ENCODE assay signal across 8 cellular contexts in genomic region chr9:33374634-33375237, GRCh38. TPM values are rescaled to one million over a fixed set of nuclear protein-coding genes. Genes with fewer than 3 reads are reported as not detected.
A peak's percentile ranks its signal among the peaks of the same experiment; 100 is the strongest.
DNase-seq lines count a peak whose midpoint lies in the region; ATAC-seq and TF ChIP-seq lines count a peak whose summit lies in the region.

No MANE protein-coding gene starts in this region.

- H3F3A ChIP-seq in MM.1S (ENCODE audit: insufficient read depth, low read length), result no peaks in the 10 kb centered on the region

- no peaks in the 10 kb centered on the region for H3K9me3 ChIP-seq in MM.1S (replicated peaks; ENCODE audit: insufficient read depth, low read length)
- no peaks in the 10 kb centered on the region for H3K9me3 ChIP-seq in adrenal gland (replicated peaks in 1 of 3)
- H3K9me3 ChIP-seq in vagina, result no peaks in the 10 kb centered on the region

- TF ChIP-seq POLR2A in adrenal gland (IDR thresholded peaks at IDR 0.05), result no peak
- no peak for TF ChIP-seq POLR2A in vagina (IDR thresholded peaks at IDR 0.05)

- ATAC-seq in GM21381 (IDR thresholded peaks at IDR 0.05; ENCODE audit: unreplicated experiment) (peak; percentile 57), left cardiac atrium (peak; percentile 72 to 87)

- peak in 12 of 14 donors; percentile 10 to 59 (median 33) for DNase-seq in C1 segment of cervical spinal cord (lab: John Stamatoyannopoulos, UW)
- DNase-seq in MM.1S, result peak; percentile 49
- DNase-seq in T follicular helper cell (ENCODE audit: low read depth), result peak; percentile 55
- DNase-seq in adrenal gland, result peak; percentile 77 to 92 (median 85)
- peak; percentile 81 for DNase-seq in left cardiac atrium
- DNase-seq in pulmonary artery endothelial cell (ENCODE audit: low read depth, low spot score), result peak; percentile 60
- no peak for DNase-seq in vagina (ENCODE audit: extremely low spot score in 2 of 2)

- peak; percentile 82 for TF ChIP-seq CTCF in MM.1S (IDR thresholded peaks at IDR 0.05; ENCODE audit: low read length)
- TF ChIP-seq CTCF in adrenal gland (IDR thresholded peaks at IDR 0.05), result peak; percentile 83 to 92 (median 88)
- TF ChIP-seq CTCF in vagina (IDR thresholded peaks at IDR 0.05), result peak; percentile 64 to 83 (median 76)

- intact Hi-C loops in adrenal gland (cut with DNase I), result loop anchor here (5.0 to 10.0 kb wide), 3 partner anchors 43 to 90 kb away; no protein-coding TSS in a partner anchor
- intact Hi-C loops in left cardiac atrium (cut with DNase I), result loop anchor here (1.0 to 10.0 kb wide), 3 partner anchors 41 to 70 kb away; partner anchors contain the start of gene AQP3 (in 1 of the 2)
- intact Hi-C loops in vagina (cut with DNase I), result loop anchor here (5.0 kb wide), 2 partner anchors 43 to 93 kb away; no protein-coding TSS in a partner anchor

- H3K9ac ChIP-seq in MM.1S (ENCODE audit: low read length), result no peak overlapping the region

- H3K27ac ChIP-seq in MM.1S (ENCODE audit: low read length) (no peak overlapping the region), adrenal gland (peak overlapping the region in 1 of 5 donors; percentile 24), vagina (peak overlapping the region; percentile 49)

- no peaks in the 10 kb centered on the region for H4K20me1 ChIP-seq in MM.1S (ENCODE audit: insufficient read depth, low read length)

- H3K79me2 ChIP-seq in MM.1S (ENCODE audit: low read length), result no peaks in the 10 kb centered on the region

- no peaks in the 10 kb centered on the region for H3K4me1 ChIP-seq in MM.1S (ENCODE audit: low read length)
- H3K4me1 ChIP-seq in adrenal gland (replicated peaks in 1 of 2), result peaks cover 8 to 11% of the 10 kb centered on the region in 2 donors
- H3K4me1 ChIP-seq in vagina, result peaks cover 19% of the 10 kb centered on the region

- no peaks in the 10 kb centered on the region for H3K9me2 ChIP-seq in MM.1S (replicated peaks; ENCODE audit: insufficient read depth, low read length)

- 50 to 61% (median 51%) methylated on average over 6 of the region's 6 CpGs for WGBS in adrenal gland, 4 donors

- H3K4me2 ChIP-seq in MM.1S (ENCODE audit: low read depth, low read length), result no peak overlapping the region

- H3K36me3 ChIP-seq in MM.1S (replicated peaks; ENCODE audit: insufficient read depth, low read length) (no peaks in the 10 kb centered on the region), adrenal gland (replicated peaks in 1 of 2) (peaks cover 0 to 19% of the 10 kb centered on the region in 2 donors), vagina (peaks cover 0 to 18% of the 10 kb centered on the region in 2 donors)

- H3K27me3 ChIP-seq in MM.1S (replicated peaks; ENCODE audit: insufficient read depth, low read length), result no peaks in the 10 kb centered on the region
- no peaks in the 10 kb centered on the region for H3K27me3 ChIP-seq in adrenal gland
- H3K27me3 ChIP-seq in vagina, result no peaks in the 10 kb centered on the region

- no peak overlapping the region for H3K4me3 ChIP-seq in MM.1S (ENCODE audit: low read length)
- H3K4me3 ChIP-seq in adrenal gland, result peak overlapping the region in 1 of 4 donors; percentile 38
- H3K4me3 ChIP-seq in vagina, result no peak overlapping the region

- H2AFZ ChIP-seq in MM.1S (ENCODE audit: low read length), result no peak overlapping the region

RNA-seq across cellular contexts. Expression of gene AQP7, which starts 27.6 kb away (rescaled TPM):
- total RNA-seq in adrenal gland, result 1 to 10 TPM in 5 of 8 donors, under 1 TPM in 1, not detected in 2; 0.99 to 4.5 (median 2.4) TPM
- polyA plus RNA-seq in adrenal gland, result 10 to 100 TPM in 1 of 3 donors, 1 to 10 TPM in 1, under 1 TPM in 1; 0.51 to 32.5 (median 3.5) TPM
- 100 to 1,000 TPM in 1 of 2 donors, 10 to 100 TPM in 1; 51.8 to 123 TPM for total RNA-seq in left cardiac atrium
- total RNA-seq in pulmonary artery endothelial cell, result not detected in 2 replicates
- total RNA-seq in vagina, result 6.4 TPM

Comparison
In these comparisons a context has a peak if more than half of its experiments do, and no peak if none do; other contexts are left out.
1. DNase-seq: peak in C1 segment of cervical spinal cord (12 of 14), MM.1S (single experiment), T follicular helper cell (single experiment), adrenal gland (7 of 7), left cardiac atrium (single experiment) and pulmonary artery endothelial cell (single experiment); none in vagina (0 of 2).
2. Peak in every context shown above with its lines, with median percentiles within 50 percentile points of each other: CTCF ChIP-seq.